Comparison of ENCODE assay signal across 39 cellular contexts in the genomic region with DNA sequence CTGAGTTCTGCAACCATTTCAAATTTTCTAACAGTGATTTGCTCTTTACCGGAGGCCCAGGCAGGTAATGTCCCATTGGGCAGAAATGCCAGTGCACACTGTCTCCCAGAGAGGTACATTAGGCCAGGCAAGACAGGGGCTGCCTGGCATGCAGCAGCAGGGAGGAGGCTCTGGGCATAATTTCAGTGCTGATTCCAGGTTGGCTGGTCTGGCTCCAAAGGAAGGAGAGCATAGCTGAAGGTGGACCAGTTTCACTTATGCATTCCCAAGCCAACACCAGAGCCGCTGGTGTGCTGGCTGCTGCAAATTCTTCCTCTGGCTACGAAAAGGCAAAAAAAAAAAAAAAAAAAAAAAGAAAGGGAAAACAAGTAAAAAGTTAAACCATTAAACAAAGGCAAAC. TPM values are rescaled to one million over a fixed set of nuclear protein-coding genes. Genes with fewer than 3 reads are reported as not detected.
"Had no signal": no experiment of that assay in that cellular context is flagged by ENCODE, and none has a peak within 500 bp of the region (broad histone marks: within the 10 kb centered on the region; RNA-seq: fewer than 3 reads in every experiment).

No MANE protein-coding gene starts in this region.

- ATAC-seq: activated CD8-positive, alpha-beta T cell treated with anti-CD3 and anti-CD28 coated beads for 36 hours; activated naive CD4-positive, alpha-beta T cell treated with anti-CD3 and anti-CD28 coated beads, Interleukin-2, amount 50 U/mL, for 72 hours; activated T-cell treated with anti-CD3 and anti-CD28 coated beads, Interleukin-2, amount 50 U/mL, for 4 hours; activated T-cell treated with anti-CD3 and anti-CD28 coated beads, Interleukin-2, amount 50 U/mL, for 72 hours; activated T-helper 17 cell treated with anti-CD3 and anti-CD28 coated beads, Interleukin-2, amount 50 U/mL, for 72 hours; body of pancreas had no signal

- FAIRE-seq: astrocyte, TTC549 had no signal

- H3K4me1 ChIP-seq: adrenal gland, body of pancreas had no signal

- H3K27me3 ChIP-seq: adrenal gland, body of pancreas, brain microvascular endothelial cell, breast epithelium had no signal

- H3K27ac ChIP-seq: adrenal gland, body of pancreas, brain microvascular endothelial cell, VCaP had no signal

- H3K9me3 ChIP-seq: adrenal gland, body of pancreas, breast epithelium had no signal

- H3K4me3 Mint-ChIP-seq: activated B cell treated with CpG ODN at 0.5 μM for 24 hours; activated CD4-positive, alpha-beta memory T cell treated with anti-CD3 and anti-CD28 coated beads for 36 hours; activated CD4-positive, alpha-beta T cell treated with anti-CD3 and anti-CD28 coated beads, Interleukin-2, amount 10 ng/mL, durations not matched to agents 24 days and 14 days; activated CD8-positive, alpha-beta T cell treated with anti-CD3 and anti-CD28 coated beads for 36 hours; activated naive CD4-positive, alpha-beta T cell treated with anti-CD3 and anti-CD28 coated beads for 36 hours; activated naive CD8-positive, alpha-beta T cell treated with anti-CD3 and anti-CD28 coated beads for 36 hours; activated T-cell treated with anti-CD3 and anti-CD28 coated beads, Interleukin-2, amount 50 U/mL, for 4 hours; activated T-cell treated with anti-CD3 and anti-CD28 coated beads, Interleukin-2, amount 50 U/mL, for 72 hours; activated T-helper 1 cell treated with anti-CD3 and anti-CD28 coated beads, Interleukin-12 subunit alpha, Interleukin-12 subunit beta, Interleukin-2, Interleukin-4 antibody, amounts not matched to agents 30 ng/mL and 10 ng/mL and 1 ng/mL, durations not matched to agents 14 hours and 24 hours and 36 hours; activated T-helper 17 cell treated with anti-CD3 and anti-CD28 coated beads, Interleukin-2, amount 50 U/mL, for 72 hours; T-helper 1 cell treated with Interleukin-12 subunit alpha and Interleukin-12 subunit beta and Interleukin-4 antibody, amounts not matched to agents 30 μg/mL and 1 μg/mL, for 36 hours; T-helper 2 cell treated with Interferon-gamma antibody and Interleukin-4, amounts not matched to agents 5 μg/mL and 100 μg/mL, for 36 hours had no signal

- DNase-seq: activated B cell treated with CpG ODN at 0.5 μM for 24 hours; activated CD4-positive, alpha-beta memory T cell treated with anti-CD3 and anti-CD28 coated beads for 36 hours; activated CD4-positive, alpha-beta T cell treated with anti-CD3 and anti-CD28 coated beads for 4 hours; activated CD4-positive, alpha-beta T cell treated with anti-CD3 and anti-CD28 coated beads, Interleukin-2, amount 10 ng/mL, durations not matched to agents 24 days and 14 days; activated CD4-positive, alpha-beta T cell treated with anti-CD3 and anti-CD28 coated beads, Interleukin-2, amount 50 U/mL, for 1 hour; activated CD4-positive, alpha-beta T cell treated with anti-CD3 and anti-CD28 coated beads, Interleukin-2, amount 50 U/mL, for 4 hours; activated CD4-positive, CD25-positive, alpha-beta regulatory T cell treated with anti-CD3 and anti-CD28 coated beads, Interleukin-2, amount 50 U/mL, for 72 hours; activated CD8-positive, alpha-beta memory T cell treated with anti-CD3 and anti-CD28 coated beads, Interleukin-2, amount 50 U/mL, for 4 hours; activated CD8-positive, alpha-beta T cell treated with anti-CD3 and anti-CD28 coated beads for 36 hours; activated effector memory CD4-positive, alpha-beta T cell treated with anti-CD3 and anti-CD28 coated beads, Interleukin-2, amount 50 U/mL, for 16 hours; activated gamma-delta T cell treated with Interleukin-2 at 50 U/mL for 16 hours; activated naive CD4-positive, alpha-beta T cell; activated naive CD4-positive, alpha-beta T cell treated with anti-CD3 and anti-CD28 coated beads for 36 hours; activated naive CD4-positive, alpha-beta T cell treated with anti-CD3 and anti-CD28 coated beads, Interleukin-2, amount 50 U/mL, for 16 hours; activated naive CD8-positive, alpha-beta T cell treated with anti-CD3 and anti-CD28 coated beads for 36 hours; activated T-cell treated with anti-CD3 and anti-CD28 coated beads for 4 hours; activated T-cell treated with anti-CD3 and anti-CD28 coated beads, Interleukin-2, amount 50 U/mL, for 1 hour; activated T-cell treated with anti-CD3 and anti-CD28 coated beads, Interleukin-2, amount 50 U/mL, for 4 hours; activated T-cell treated with anti-CD3 and anti-CD28 coated beads, Interleukin-2, amount 50 U/mL, for 72 hours; adrenal gland; amniotic stem cell; aorta; body of pancreas; brain microvascular endothelial cell; central memory CD4-positive, alpha-beta T cell; T-helper 1 cell; T-helper 2 cell; T-helper 9 cell had no signal

- H3K27ac Mint-ChIP-seq: activated B cell treated with CpG ODN at 0.5 μM for 24 hours; activated CD4-positive, alpha-beta memory T cell treated with anti-CD3 and anti-CD28 coated beads for 36 hours; activated CD4-positive, alpha-beta T cell treated with anti-CD3 and anti-CD28 coated beads, Interleukin-2, amount 10 ng/mL, durations not matched to agents 24 days and 14 days; activated CD8-positive, alpha-beta T cell treated with anti-CD3 and anti-CD28 coated beads for 36 hours; activated naive CD4-positive, alpha-beta T cell treated with anti-CD3 and anti-CD28 coated beads for 36 hours; activated naive CD4-positive, alpha-beta T cell treated with anti-CD3 and anti-CD28 coated beads, Interleukin-2, amount 50 U/mL, for 72 hours; activated naive CD8-positive, alpha-beta T cell treated with anti-CD3 and anti-CD28 coated beads for 36 hours; activated T-cell treated with anti-CD3 and anti-CD28 coated beads, Interleukin-2, amount 50 U/mL, for 72 hours; activated T-helper 1 cell treated with anti-CD3 and anti-CD28 coated beads, Interleukin-12 subunit alpha, Interleukin-12 subunit beta, Interleukin-2, Interleukin-4 antibody, amounts not matched to agents 30 ng/mL and 10 ng/mL and 1 ng/mL, durations not matched to agents 14 hours and 24 hours and 36 hours; activated T-helper 17 cell treated with anti-CD3 and anti-CD28 coated beads, Interleukin-2, amount 50 U/mL, for 72 hours; T-helper 1 cell treated with Interleukin-12 subunit alpha and Interleukin-12 subunit beta and Interleukin-4 antibody, amounts not matched to agents 30 μg/mL and 1 μg/mL, for 36 hours; T-helper 2 cell treated with Interferon-gamma antibody and Interleukin-4, amounts not matched to agents 5 μg/mL and 100 μg/mL, for 36 hours had no signal

- H3K4me1 Mint-ChIP-seq: activated B cell treated with CpG ODN at 0.5 μM for 24 hours; activated CD4-positive, alpha-beta T cell treated with anti-CD3 and anti-CD28 coated beads, Interleukin-2, amount 10 ng/mL, durations not matched to agents 24 days and 14 days; activated T-helper 17 cell treated with anti-CD3 and anti-CD28 coated beads, Interleukin-2, amount 50 U/mL, for 72 hours had no signal

- H3K4me3 ChIP-seq: adrenal gland, body of pancreas, breast epithelium had no signal

- H3K36me3 Mint-ChIP-seq: activated CD4-positive, alpha-beta memory T cell treated with anti-CD3 and anti-CD28 coated beads for 36 hours; activated naive CD4-positive, alpha-beta T cell treated with anti-CD3 and anti-CD28 coated beads, Interleukin-2, amount 50 U/mL, for 72 hours; activated naive CD8-positive, alpha-beta T cell treated with anti-CD3 and anti-CD28 coated beads for 36 hours had no signal

- H3K9me3 Mint-ChIP-seq: activated B cell treated with CpG ODN at 0.5 μM for 24 hours; activated CD4-positive, alpha-beta memory T cell treated with anti-CD3 and anti-CD28 coated beads for 36 hours; activated CD4-positive, alpha-beta T cell treated with anti-CD3 and anti-CD28 coated beads, Interleukin-2, amount 10 ng/mL, durations not matched to agents 24 days and 14 days; activated CD8-positive, alpha-beta T cell treated with anti-CD3 and anti-CD28 coated beads for 36 hours; activated naive CD4-positive, alpha-beta T cell treated with anti-CD3 and anti-CD28 coated beads for 36 hours; activated naive CD4-positive, alpha-beta T cell treated with anti-CD3 and anti-CD28 coated beads, Interleukin-2, amount 50 U/mL, for 72 hours; activated naive CD8-positive, alpha-beta T cell treated with anti-CD3 and anti-CD28 coated beads for 36 hours; activated T-cell treated with anti-CD3 and anti-CD28 coated beads, Interleukin-2, amount 50 U/mL, for 4 hours; activated T-cell treated with anti-CD3 and anti-CD28 coated beads, Interleukin-2, amount 50 U/mL, for 72 hours; activated T-helper 1 cell treated with anti-CD3 and anti-CD28 coated beads, Interleukin-12 subunit alpha, Interleukin-12 subunit beta, Interleukin-2, Interleukin-4 antibody, amounts not matched to agents 30 ng/mL and 10 ng/mL and 1 ng/mL, durations not matched to agents 14 hours and 24 hours and 36 hours; activated T-helper 17 cell treated with anti-CD3 and anti-CD28 coated beads, Interleukin-2, amount 50 U/mL, for 72 hours; T-helper 1 cell treated with Interleukin-12 subunit alpha and Interleukin-12 subunit beta and Interleukin-4 antibody, amounts not matched to agents 30 μg/mL and 1 μg/mL, for 36 hours; T-helper 2 cell treated with Interferon-gamma antibody and Interleukin-4, amounts not matched to agents 5 μg/mL and 100 μg/mL, for 36 hours had no signal

- H3K36me3 ChIP-seq: adrenal gland, brain microvascular endothelial cell, breast epithelium had no signal

RNA-seq across cellular contexts. Expression of a gene that starts 56.6 kb away (rescaled TPM):
- total RNA-seq: activated B cell treated with CpG ODN at 0.5 μM for 24 hours; activated CD4-positive, alpha-beta memory T cell treated with anti-CD3 and anti-CD28 coated beads for 36 hours; activated CD4-positive, alpha-beta T cell treated with anti-CD3 and anti-CD28 coated beads, Interleukin-2, amount 10 ng/mL, durations not matched to agents 24 days and 14 days; activated CD8-positive, alpha-beta memory T cell treated with anti-CD3 and anti-CD28 coated beads for 36 hours; activated CD8-positive, alpha-beta T cell treated with anti-CD3 and anti-CD28 coated beads for 36 hours; activated naive CD4-positive, alpha-beta T cell treated with anti-CD3 and anti-CD28 coated beads for 36 hours; activated naive CD4-positive, alpha-beta T cell treated with anti-CD3 and anti-CD28 coated beads, Interleukin-2, amount 50 U/mL, for 72 hours; activated naive CD8-positive, alpha-beta T cell treated with anti-CD3 and anti-CD28 coated beads for 36 hours; activated T-cell treated with anti-CD3 and anti-CD28 coated beads, Interleukin-2, amount 50 U/mL, for 4 hours; activated T-cell treated with anti-CD3 and anti-CD28 coated beads, Interleukin-2, amount 50 U/mL, for 72 hours; activated T-helper 1 cell treated with anti-CD3 and anti-CD28 coated beads, Interleukin-12 subunit alpha, Interleukin-12 subunit beta, Interleukin-2, Interleukin-4 antibody, amounts not matched to agents 30 ng/mL and 10 ng/mL and 1 ng/mL, durations not matched to agents 14 hours and 24 hours and 36 hours; activated T-helper 17 cell treated with anti-CD3 and anti-CD28 coated beads, Interleukin-2, amount 50 U/mL, for 72 hours; aorta; breast epithelium; cardiac septum had no signal
